12 cellular contexts compared by ENCODE assay signal in the genomic region with DNA sequence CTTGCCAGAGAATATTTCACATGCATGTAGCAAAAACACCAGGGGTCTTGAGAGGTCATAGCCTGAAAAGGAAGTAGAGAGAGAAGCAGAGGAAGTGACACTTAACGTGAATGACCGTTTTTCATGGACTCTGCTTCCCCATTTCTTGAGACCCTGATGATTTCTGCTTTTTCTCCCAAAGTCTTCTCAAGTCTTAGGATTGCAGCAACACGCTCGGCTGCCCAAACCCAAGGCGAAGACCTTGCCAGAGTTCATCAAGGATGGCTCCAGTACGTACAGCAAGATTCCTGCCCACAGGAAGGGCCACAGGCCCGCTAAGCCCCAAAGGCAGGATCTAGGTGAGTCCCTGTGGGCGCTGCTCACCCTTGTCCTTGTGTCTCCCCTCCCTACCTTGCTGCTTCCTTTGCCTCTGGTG. TPM values are rescaled to one million over a fixed set of nuclear protein-coding genes. Genes with fewer than 3 reads are reported as not detected.
DNase-seq lines count a peak whose midpoint lies in the region; ATAC-seq lines count a peak whose summit lies in the region.
"Had no signal": no experiment of that assay in that cellular context is flagged by ENCODE, and none has a peak within 500 bp of the region (broad histone marks: within the 10 kb centered on the region; RNA-seq: fewer than 3 reads in every experiment).

No MANE protein-coding gene starts in this region.

- peak overlapping the region; percentile 37 for H3K4me3 Mint-ChIP-seq in central memory CD8-positive, alpha-beta T cell
- H3K4me3 Mint-ChIP-seq in naive thymus-derived CD4-positive, alpha-beta T cell = peak overlapping the region in 2 of 10 donors; percentile 45
- H3K4me3 Mint-ChIP-seq: activated CD4-positive, alpha-beta T cell treated with anti-CD3 and anti-CD28 coated beads, Interleukin-2, amount 10 ng/mL, durations not matched to agents 7 days and 5 days had no signal

- H3K36me3 ChIP-seq in BLaER1 treated with 17β-estradiol and CSF1 and Interleukin-3, amounts not matched to agents 10 nM and 100 nM = peaks cover 67 to 98% (median 96%) of the 10 kb centered on the region in 11 experiments
- peaks cover 0 to 67% (median 7%) of the 10 kb centered on the region in 3 experiments for H3K36me3 ChIP-seq in naive thymus-derived CD4-positive, alpha-beta T cell (ENCODE audit: control insufficient read depth in 2 of 3, insufficient read depth in 3 of 3, low read length in 3 of 3)
- no peaks in the 10 kb centered on the region for H3K36me3 ChIP-seq in GM23248 (ENCODE audit: low read depth)

- in situ Hi-C loops in GM23248 (cut with MboI) = no loop called here

- H3K9ac ChIP-seq in BLaER1 treated with 17β-estradiol and CSF1 and Interleukin-3, amounts not matched to agents 10 nM and 100 nM = peak overlapping the region in 10 of 11 experiments; percentile 56 to 99 (median 81); a peak in 19 of 22 replicates
- H3K9ac ChIP-seq in GM23248 = no peak overlapping the region

- intact Hi-C loops in naive thymus-derived CD4-positive, alpha-beta T cell (cut with micrococcal nuclease) = no loop called here

- H3K9me2 ChIP-seq in GM23248 (ENCODE audit: insufficient read depth) = no peaks in the 10 kb centered on the region

- peak overlapping the region in 8 of 10 experiments; percentile 15 to 56 (median 40); a peak in 11 of 20 replicates for H3K4me3 ChIP-seq in BLaER1 treated with 17β-estradiol and CSF1 and Interleukin-3, amounts not matched to agents 10 nM and 100 nM
- H3K4me3 ChIP-seq in naive thymus-derived CD4-positive, alpha-beta T cell (ENCODE audit: low read length) = no peak overlapping the region
- H3K4me3 ChIP-seq in GM23248 = no peak overlapping the region

- H3K79me2 ChIP-seq in GM23248 (ENCODE audit: insufficient read depth) = no peaks in the 10 kb centered on the region

- POLR2A ChIA-PET in naive thymus-derived CD4-positive, alpha-beta T cell (lab: Charles Lee) = no interaction called here

- H2AFZ ChIP-seq in GM23248 = no peak overlapping the region

- DNase-seq in MV-4-11 (lab: John Stamatoyannopoulos, UW) (peak; percentile 97), GM23248 (no peak), DMS53 treated with DMSO at 0.1 percent for 48 hours (lab: John Stamatoyannopoulos, UW; ENCODE audit: unreplicated experiment) (no peak), NCI-H1092 (lab: John Stamatoyannopoulos, UW) (no peak)
- DNase-seq in central memory CD8-positive, alpha-beta T cell (ENCODE audit: low spot score in 2 of 2) = no peak
- no peak for DNase-seq in naive thymus-derived CD4-positive, alpha-beta T cell
- DNase-seq: activated CD4-positive, alpha-beta T cell treated with anti-CD3 and anti-CD28 coated beads, Interleukin-2, amount 10 ng/mL, durations not matched to agents 7 days and 5 days; C1 segment of cervical spinal cord; mammary epithelial cell; NCI-H1417 had no signal

- peak overlapping the region; percentile 87 for H3K27ac Mint-ChIP-seq in central memory CD8-positive, alpha-beta T cell (ENCODE audit: low read depth)
- peak overlapping the region in 7 of 9 donors; percentile 7 to 94 (median 71) for H3K27ac Mint-ChIP-seq in naive thymus-derived CD4-positive, alpha-beta T cell
- H3K27ac Mint-ChIP-seq: activated CD4-positive, alpha-beta T cell treated with anti-CD3 and anti-CD28 coated beads, Interleukin-2, amount 10 ng/mL, durations not matched to agents 7 days and 5 days had no signal

- H3K27me3 ChIP-seq in BLaER1 treated with 17β-estradiol and CSF1 and Interleukin-3, amounts not matched to agents 10 nM and 100 nM = no peaks in the 10 kb centered on the region
- no peaks in the 10 kb centered on the region for H3K27me3 ChIP-seq in naive thymus-derived CD4-positive, alpha-beta T cell (ENCODE audit: control insufficient read depth in 2 of 2, insufficient read depth in 2 of 2, low read length in 2 of 2)
- no peaks in the 10 kb centered on the region for H3K27me3 ChIP-seq in GM23248 (replicated peaks; ENCODE audit: insufficient read depth)

- 86 to 88% methylated on average over 8 of the region's 8 CpGs for WGBS in GM23248 (ENCODE audit: low coverage in 1 of 2, low lambda C conversion rate in 2 of 2, missing lambda C conversion rate in 2 of 2), 2 experiments

- peaks cover 58% of the 10 kb centered on the region for H3K36me3 Mint-ChIP-seq in central memory CD8-positive, alpha-beta T cell (ENCODE audit: insufficient read depth)
- H3K36me3 Mint-ChIP-seq in naive thymus-derived CD4-positive, alpha-beta T cell = peaks cover 5 to 66% (median 41%) of the 10 kb centered on the region in 5 donors

- ATAC-seq in central memory CD8-positive, alpha-beta T cell (replicated peaks; ENCODE audit: extremely low read depth, poor library complexity, severe bottlenecking) = no peak
- ATAC-seq in naive thymus-derived CD4-positive, alpha-beta T cell = peak; percentile 48
- no peak for ATAC-seq in HG03097 (IDR thresholded peaks at IDR 0.05; ENCODE audit: low FRiP score, unreplicated experiment)

- H3K27me3 Mint-ChIP-seq in central memory CD8-positive, alpha-beta T cell = no peaks in the 10 kb centered on the region
- H3K27me3 Mint-ChIP-seq in naive thymus-derived CD4-positive, alpha-beta T cell = no peaks in the 10 kb centered on the region
- H3K27me3 Mint-ChIP-seq: activated CD4-positive, alpha-beta T cell treated with anti-CD3 and anti-CD28 coated beads, Interleukin-2, amount 10 ng/mL, durations not matched to agents 7 days and 5 days had no signal

- H3K27ac ChIP-seq in BLaER1 treated with 17β-estradiol and CSF1 and Interleukin-3, amounts not matched to agents 10 nM and 100 nM = peak overlapping the region; percentile 69 to 98 (median 92)
- H3K27ac ChIP-seq in naive thymus-derived CD4-positive, alpha-beta T cell (ENCODE audit: low read depth, low read length) = no peak overlapping the region
- H3K27ac ChIP-seq in GM23248 = no peak overlapping the region

- H3K4me1 ChIP-seq in BLaER1 treated with 17β-estradiol and CSF1 and Interleukin-3, amounts not matched to agents 10 nM and 100 nM = peaks cover 52 to 100% (median 91%) of the 10 kb centered on the region in 10 experiments
- peaks cover 29 to 33% of the 10 kb centered on the region in 2 donors for H3K4me1 ChIP-seq in naive thymus-derived CD4-positive, alpha-beta T cell (ENCODE audit: control insufficient read depth in 2 of 2, insufficient read depth in 2 of 2, low read length in 2 of 2)
- no peaks in the 10 kb centered on the region for H3K4me1 ChIP-seq in GM23248 (ENCODE audit: insufficient read depth)

- CTCF ChIA-PET in naive thymus-derived CD4-positive, alpha-beta T cell (lab: Charles Lee) = no interaction called here

- H4K20me1 ChIP-seq in BLaER1 treated with 17β-estradiol and CSF1 and Interleukin-3, amounts not matched to agents 10 nM and 100 nM = peaks cover 0 to 65% (median 10%) of the 10 kb centered on the region in 11 experiments; a peak in 13 of 22 replicates
- no peaks in the 10 kb centered on the region for H4K20me1 ChIP-seq in GM23248 (ENCODE audit: insufficient read depth)

- H3K9me3 ChIP-seq in BLaER1 treated with 17β-estradiol and CSF1 and Interleukin-3, amounts not matched to agents 10 nM and 100 nM (replicated peaks in 1 of 11) = peaks cover 0 to 14% (median 4%) of the 10 kb centered on the region in 11 experiments; a peak in 9 of 22 replicates
- no peaks in the 10 kb centered on the region for H3K9me3 ChIP-seq in naive thymus-derived CD4-positive, alpha-beta T cell (ENCODE audit: control insufficient read depth in 2 of 3, low read length in 3 of 3)
- H3K9me3 ChIP-seq in GM23248 (ENCODE audit: low read depth) = no peaks in the 10 kb centered on the region

- peak overlapping the region; percentile 69 to 100 (median 91) for H3K4me2 ChIP-seq in BLaER1 treated with 17β-estradiol and CSF1 and Interleukin-3, amounts not matched to agents 10 nM and 100 nM
- no peak overlapping the region for H3K4me2 ChIP-seq in GM23248 (ENCODE audit: unreplicated experiment)

- H3K9me3 Mint-ChIP-seq in central memory CD8-positive, alpha-beta T cell = no peaks in the 10 kb centered on the region
- no peaks in the 10 kb centered on the region for H3K9me3 Mint-ChIP-seq in naive thymus-derived CD4-positive, alpha-beta T cell
- H3K9me3 Mint-ChIP-seq: activated CD4-positive, alpha-beta T cell treated with anti-CD3 and anti-CD28 coated beads, Interleukin-2, amount 10 ng/mL, durations not matched to agents 7 days and 5 days had no signal

- no peaks in the 10 kb centered on the region for H3F3A ChIP-seq in GM23248 (ENCODE audit: insufficient read depth)

- peaks cover 67% of the 10 kb centered on the region for H3K4me1 Mint-ChIP-seq in central memory CD8-positive, alpha-beta T cell
- peaks cover 35 to 80% (median 62%) of the 10 kb centered on the region in 7 donors for H3K4me1 Mint-ChIP-seq in naive thymus-derived CD4-positive, alpha-beta T cell

RNA-seq across cellular contexts. Expression of a gene that starts 12.8 kb away (rescaled TPM):
- total RNA-seq in naive thymus-derived CD4-positive, alpha-beta T cell = 100 to 1,000 TPM in 1 of 5 experiments, 10 to 100 TPM in 4; 48.8 to 234 (median 72.3) TPM
- 10 to 100 TPM; 24.8 to 97.1 TPM for polyA plus RNA-seq in naive thymus-derived CD4-positive, alpha-beta T cell
- total RNA-seq in GM23248 (2014; rRNA removed; shearing (Covaris generic)) = 3.3 and 4.4 TPM in 2 replicates
- polyA plus RNA-seq in GM23248 (2016; fragmentation: Nextera tagmentation; extraction: Ambion mirVana) = 4.5 and 4.7 TPM in 2 replicates

RNA-seq across cellular contexts. Expression of a gene that starts 29.3 kb away (rescaled TPM):
- total RNA-seq in naive thymus-derived CD4-positive, alpha-beta T cell = 10 to 100 TPM; 20.6 to 72.4 (median 58.6) TPM
- 100 to 1,000 TPM; 224 to 235 TPM for polyA plus RNA-seq in naive thymus-derived CD4-positive, alpha-beta T cell
- 32.0 and 39.1 TPM in 2 replicates for total RNA-seq in GM23248 (2014; rRNA removed; shearing (Covaris generic))
- polyA plus RNA-seq in GM23248 (2016; fragmentation: Nextera tagmentation; extraction: Ambion mirVana) = 42.7 and 46.5 TPM in 2 replicates

RNA-seq across cellular contexts. Expression of a gene that starts 49.7 kb away (rescaled TPM):
- under 1 TPM in 3 of 5 experiments, not detected in 2; 0.19 to 0.47 (median 0.41) TPM for total RNA-seq in naive thymus-derived CD4-positive, alpha-beta T cell
- polyA plus RNA-seq in naive thymus-derived CD4-positive, alpha-beta T cell = not detected
- total RNA-seq in GM23248 (2014; rRNA removed; shearing (Covaris generic)) = not detected in 2 replicates
- not detected in 2 replicates for polyA plus RNA-seq in GM23248 (2016; fragmentation: Nextera tagmentation; extraction: Ambion mirVana)

RNA-seq across cellular contexts. Expression of a gene that starts 54.5 kb away (rescaled TPM):
- 10 to 100 TPM; 17.5 to 60.2 (median 39.5) TPM for total RNA-seq in naive thymus-derived CD4-positive, alpha-beta T cell
- 10 to 100 TPM; 37.4 to 45.8 TPM for polyA plus RNA-seq in naive thymus-derived CD4-positive, alpha-beta T cell
- 36.4 and 48.3 TPM in 2 replicates for total RNA-seq in GM23248 (2014; rRNA removed; shearing (Covaris generic))
- 7.4 and 7.7 TPM in 2 replicates for polyA plus RNA-seq in GM23248 (2016; fragmentation: Nextera tagmentation; extraction: Ambion mirVana)

Comparison
In these comparisons a context has a peak if more than half of its experiments do, and no peak if none do; other contexts are left out.
1. H3K27ac ChIP-seq: peak in BLaER1 treated with 17β-estradiol and CSF1 and Interleukin-3, amounts not matched to agents 10 nM and 100 nM (11 of 11); none in naive thymus-derived CD4-positive, alpha-beta T cell (single experiment) and GM23248 (single experiment).
2. H3K4me3 ChIP-seq: peak in BLaER1 treated with 17β-estradiol and CSF1 and Interleukin-3, amounts not matched to agents 10 nM and 100 nM (8 of 10); none in naive thymus-derived CD4-positive, alpha-beta T cell (single experiment) and GM23248 (single experiment).